Comparison of ENCODE assay signal across 25 cellular contexts in genomic region chr1:97875996-97876395, GRCh38. TPM values are rescaled to one million over a fixed set of nuclear protein-coding genes. Genes with fewer than 3 reads are reported as not detected.
DNase-seq lines count a peak whose midpoint lies in the region; ATAC-seq and TF ChIP-seq lines count a peak whose summit lies in the region.
"Had no signal": no experiment of that assay in that cellular context is flagged by ENCODE, and none has a peak within 500 bp of the region (broad histone marks: within the 10 kb centered on the region; RNA-seq: fewer than 3 reads in every experiment).

No MANE protein-coding gene starts in this region.

- H3K27me3 ChIP-seq in PC-3 (ENCODE audit: low read length) (no peaks in the 10 kb centered on the region), Karpas-422 (ENCODE audit: low read length) (no peaks in the 10 kb centered on the region)
- H3K27me3 ChIP-seq: BE2C, left lung, pancreas, testis had no signal

- DNase-seq in ELR (ENCODE audit: low read depth) (peak; percentile 65), PC-3 (peak; percentile 61), cardiac fibroblast (ENCODE audit: low read depth in 2 of 2) (peak; percentile 60 to 94), skeletal muscle cell (ENCODE audit: low read depth) (peak; percentile 14), Karpas-422 (no peak)
- DNase-seq in natural killer cell treated with Interleukin-12 subunit alpha and Interleukin-12 subunit beta and Interleukin-15 and Interleukin-18, amount 100 ng/mL, for 72 hours (ENCODE audit: low spot score) = no peak
- no peak for DNase-seq in activated CD4-positive, alpha-beta T cell treated with anti-CD3 and anti-CD28 coated beads, Interleukin-2, amount 10 ng/mL, durations not matched to agents 24 days and 14 days
- DNase-seq: activated CD4-positive, alpha-beta T cell treated with anti-CD3 and anti-CD28 coated beads, Interleukin-2, amount 50 U/mL, for 48 hours; activated CD4-positive, CD25-positive, alpha-beta regulatory T cell; activated T-cell treated with anti-CD3 and anti-CD28 coated beads, Interleukin-2, amount 50 U/mL, for 72 hours; BE2C; CD8-positive, alpha-beta memory T cell; DMS 273 treated with DMSO at 0.1 percent for 48 hours; left lung; mesendoderm; NCI-H1105; NCI-H187; NCI-H2171; pancreas; stimulated activated naive CD8-positive, alpha-beta T cell treated with anti-CD3 and anti-CD28 coated beads, Interleukin-15, Interleukin-2, amounts not matched to agents 100 U/mL and 50 U/mL, for 24 hours; testis had no signal

- H3K9me3 Mint-ChIP-seq in natural killer cell treated with Interleukin-12 subunit alpha and Interleukin-12 subunit beta and Interleukin-15 and Interleukin-18, amount 100 ng/mL, for 72 hours = no peaks in the 10 kb centered on the region
- H3K9me3 Mint-ChIP-seq in activated CD4-positive, alpha-beta T cell treated with anti-CD3 and anti-CD28 coated beads, Interleukin-2, amount 10 ng/mL, durations not matched to agents 24 days and 14 days = peaks cover 6% of the 10 kb centered on the region
- H3K9me3 Mint-ChIP-seq: activated T-cell treated with anti-CD3 and anti-CD28 coated beads, Interleukin-2, amount 50 U/mL, for 72 hours; CD8-positive, alpha-beta memory T cell; neural crest cell had no signal

- H3K36me3 ChIP-seq in PC-3 (ENCODE audit: low read depth, low read length) (no peaks in the 10 kb centered on the region), Karpas-422 (ENCODE audit: insufficient read depth, low read length) (peaks cover 11% of the 10 kb centered on the region; the same call in 1 of the 2 replicates)
- H3K36me3 ChIP-seq: BE2C, pancreas had no signal

- no peak overlapping the region for H3K4me3 Mint-ChIP-seq in natural killer cell treated with Interleukin-12 subunit alpha and Interleukin-12 subunit beta and Interleukin-15 and Interleukin-18, amount 100 ng/mL, for 72 hours
- H3K4me3 Mint-ChIP-seq in activated CD4-positive, alpha-beta T cell treated with anti-CD3 and anti-CD28 coated beads, Interleukin-2, amount 10 ng/mL, durations not matched to agents 24 days and 14 days = no peak overlapping the region
- H3K4me3 Mint-ChIP-seq: activated T-cell treated with anti-CD3 and anti-CD28 coated beads, Interleukin-2, amount 50 U/mL, for 72 hours; CD8-positive, alpha-beta memory T cell; neural crest cell; T-helper 1 cell treated with Interleukin-12 subunit alpha and Interleukin-12 subunit beta and Interleukin-4 antibody, amounts not matched to agents 30 μg/mL and 1 μg/mL, for 36 hours had no signal

- no peaks in the 10 kb centered on the region for H3K79me2 ChIP-seq in PC-3 (ENCODE audit: low read length)
- peaks cover 56% of the 10 kb centered on the region for H3K79me2 ChIP-seq in Karpas-422 (ENCODE audit: low read length)

- H2AFZ ChIP-seq in PC-3 (ENCODE audit: low read length) (no peak overlapping the region), Karpas-422 (ENCODE audit: low read length) (no peak overlapping the region)

- no TSS peak for BruUV-seq in PC-3 (replicated peaks; lab: Mats Ljungman, UMichigan)

- CTCF ChIA-PET in PC-3 (lab: Charles Lee) = no interaction called here

- no peaks in the 10 kb centered on the region for H3F3A ChIP-seq in PC-3 (ENCODE audit: low read length, unreplicated experiment)

- TF ChIP-seq CTCF in PC-3 (conservative IDR thresholded peaks at IDR 0.05; ENCODE audit: low read depth, low read length) (no peak), cardiac fibroblast (IDR thresholded peaks at IDR 0.05; ENCODE audit: low read depth, low read length) (no peak)

- no peak overlapping the region for H3K27ac Mint-ChIP-seq in natural killer cell treated with Interleukin-12 subunit alpha and Interleukin-12 subunit beta and Interleukin-15 and Interleukin-18, amount 100 ng/mL, for 72 hours
- H3K27ac Mint-ChIP-seq in activated CD4-positive, alpha-beta T cell treated with anti-CD3 and anti-CD28 coated beads, Interleukin-2, amount 10 ng/mL, durations not matched to agents 24 days and 14 days = no peak overlapping the region
- H3K27ac Mint-ChIP-seq: activated T-cell treated with anti-CD3 and anti-CD28 coated beads, Interleukin-2, amount 50 U/mL, for 72 hours; CD8-positive, alpha-beta memory T cell; T-helper 1 cell treated with Interleukin-12 subunit alpha and Interleukin-12 subunit beta and Interleukin-4 antibody, amounts not matched to agents 30 μg/mL and 1 μg/mL, for 36 hours had no signal

- intact Hi-C loops in PC-3 (cut with micrococcal nuclease) = no loop called here
- intact Hi-C loops in activated CD4-positive, alpha-beta T cell treated with anti-CD3 and anti-CD28 coated beads, Interleukin-2, amount 10 ng/mL, durations not matched to agents 24 days and 14 days (cut with micrococcal nuclease) = no loop called here

- no peak overlapping the region for H3K4me2 ChIP-seq in PC-3 (ENCODE audit: low read length)
- no peak overlapping the region for H3K4me2 ChIP-seq in Karpas-422 (ENCODE audit: low read depth, low read length, poor library complexity, severe bottlenecking)

- H3K9me3 ChIP-seq in PC-3 (ENCODE audit: low read length) = no peaks in the 10 kb centered on the region
- no peaks in the 10 kb centered on the region for H3K9me3 ChIP-seq in Karpas-422 (ENCODE audit: low read length)
- H3K9me3 ChIP-seq: BE2C, left lung, pancreas, testis had no signal

- H3K4me1 ChIP-seq in PC-3 (ENCODE audit: insufficient read depth, low read length) = peaks cover 5% of the 10 kb centered on the region; the same call in 1 of the 2 replicates
- H3K4me1 ChIP-seq in Karpas-422 (ENCODE audit: low read length) = peaks cover 18% of the 10 kb centered on the region
- H3K4me1 ChIP-seq: left lung, pancreas, testis had no signal

- peak; percentile 51; the same call in 1 of the 2 replicates for ATAC-seq in PC-3
- no peak for ATAC-seq in natural killer cell treated with Interleukin-12 subunit alpha and Interleukin-12 subunit beta and Interleukin-15 and Interleukin-18, amount 100 ng/mL, for 72 hours
- ATAC-seq: activated T-cell treated with anti-CD3 and anti-CD28 coated beads, Interleukin-2, amount 50 U/mL, for 72 hours; HCT116; left lung; pancreas; stimulated activated naive CD8-positive, alpha-beta T cell treated with anti-CD3 and anti-CD28 coated beads, Interleukin-15, Interleukin-2, amounts not matched to agents 100 U/mL and 50 U/mL, for 24 hours had no signal

- H3K9me2 ChIP-seq in PC-3 (replicated peaks; ENCODE audit: low read length) = no peaks in the 10 kb centered on the region
- no peaks in the 10 kb centered on the region for H3K9me2 ChIP-seq in Karpas-422 (replicated peaks; ENCODE audit: insufficient read depth, low read length)

- no peaks in the 10 kb centered on the region for H3K36me3 Mint-ChIP-seq in natural killer cell treated with Interleukin-12 subunit alpha and Interleukin-12 subunit beta and Interleukin-15 and Interleukin-18, amount 100 ng/mL, for 72 hours
- H3K36me3 Mint-ChIP-seq in activated CD4-positive, alpha-beta T cell treated with anti-CD3 and anti-CD28 coated beads, Interleukin-2, amount 10 ng/mL, durations not matched to agents 24 days and 14 days (ENCODE audit: low read depth) = peaks cover 26% of the 10 kb centered on the region

- POLR2A ChIA-PET in PC-3 (lab: Charles Lee; ENCODE audit: unreplicated experiment) = no interaction called here

- no peaks in the 10 kb centered on the region for H3K27me3 Mint-ChIP-seq in natural killer cell treated with Interleukin-12 subunit alpha and Interleukin-12 subunit beta and Interleukin-15 and Interleukin-18, amount 100 ng/mL, for 72 hours
- no peaks in the 10 kb centered on the region for H3K27me3 Mint-ChIP-seq in activated CD4-positive, alpha-beta T cell treated with anti-CD3 and anti-CD28 coated beads, Interleukin-2, amount 10 ng/mL, durations not matched to agents 24 days and 14 days
- H3K27me3 Mint-ChIP-seq: CD8-positive, alpha-beta memory T cell had no signal

- no peaks in the 10 kb centered on the region for H4K20me1 ChIP-seq in PC-3 (ENCODE audit: low read length)
- H4K20me1 ChIP-seq in Karpas-422 (ENCODE audit: insufficient read depth, low read depth, low read length) = no peaks in the 10 kb centered on the region

- H3K9ac ChIP-seq in PC-3 (ENCODE audit: low read length) = no peak overlapping the region
- H3K9ac ChIP-seq in Karpas-422 (ENCODE audit: low read length) = no peak overlapping the region

- peaks cover 5 to 21% of the 10 kb centered on the region in 2 donors for H3K4me1 Mint-ChIP-seq in natural killer cell treated with Interleukin-12 subunit alpha and Interleukin-12 subunit beta and Interleukin-15 and Interleukin-18, amount 100 ng/mL, for 72 hours (ENCODE audit: low read depth in 2 of 2)
- no peaks in the 10 kb centered on the region for H3K4me1 Mint-ChIP-seq in activated CD4-positive, alpha-beta T cell treated with anti-CD3 and anti-CD28 coated beads, Interleukin-2, amount 10 ng/mL, durations not matched to agents 24 days and 14 days

- H3K4me3 ChIP-seq in PC-3 (ENCODE audit: low read length) (no peak overlapping the region), cardiac fibroblast (replicated peaks in 1 of 2; ENCODE audit: low read depth in 2 of 2, low read length in 2 of 2) (no peak overlapping the region), skeletal muscle cell (ENCODE audit: low read depth, low read length) (no peak overlapping the region), Karpas-422 (ENCODE audit: low read length) (no peak overlapping the region)
- H3K4me3 ChIP-seq: left lung, pancreas, skin epidermis, testis had no signal

- no peak overlapping the region for H3K27ac ChIP-seq in PC-3 (ENCODE audit: low read length)
- no peak overlapping the region for H3K27ac ChIP-seq in Karpas-422 (ENCODE audit: low read length)
- H3K27ac ChIP-seq: left lung, pancreas, skin epidermis, testis had no signal

RNA-seq across cellular contexts. Expression of gene DPYD, which starts 44.8 kb away (rescaled TPM):
- 11.7 and 12.8 TPM in 2 replicates for total RNA-seq in PC-3 (2014; rRNA removed)
- 40.8 and 59.4 TPM in 2 replicates for total RNA-seq in Karpas-422 (2014; rRNA removed; shearing (Covaris generic); ENCODE audit: low replicate concordance)
- 10 to 100 TPM; 33.9 to 34.8 TPM for total RNA-seq in natural killer cell treated with Interleukin-12 subunit alpha and Interleukin-12 subunit beta and Interleukin-15 and Interleukin-18, amount 100 ng/mL, for 72 hours
- 13.4 and 13.8 TPM in 2 replicates for total RNA-seq in activated CD4-positive, alpha-beta T cell treated with anti-CD3 and anti-CD28 coated beads, Interleukin-2, amount 10 ng/mL, durations not matched to agents 24 days and 14 days

Comparison
In these comparisons a context has a peak if more than half of its experiments do, and no peak if none do; other contexts are left out.
1. DNase-seq: peak in ELR (single experiment), PC-3 (single experiment), cardiac fibroblast (2 of 2) and skeletal muscle cell (single experiment); none in Karpas-422 (single experiment), natural killer cell treated with Interleukin-12 subunit alpha and Interleukin-12 subunit beta and Interleukin-15 and Interleukin-18, amount 100 ng/mL, for 72 hours (single experiment) and activated CD4-positive, alpha-beta T cell treated with anti-CD3 and anti-CD28 coated beads, Interleukin-2, amount 10 ng/mL, durations not matched to agents 24 days and 14 days (single experiment).